ENCODE assay signal across 15 cellular contexts in the genomic region with DNA sequence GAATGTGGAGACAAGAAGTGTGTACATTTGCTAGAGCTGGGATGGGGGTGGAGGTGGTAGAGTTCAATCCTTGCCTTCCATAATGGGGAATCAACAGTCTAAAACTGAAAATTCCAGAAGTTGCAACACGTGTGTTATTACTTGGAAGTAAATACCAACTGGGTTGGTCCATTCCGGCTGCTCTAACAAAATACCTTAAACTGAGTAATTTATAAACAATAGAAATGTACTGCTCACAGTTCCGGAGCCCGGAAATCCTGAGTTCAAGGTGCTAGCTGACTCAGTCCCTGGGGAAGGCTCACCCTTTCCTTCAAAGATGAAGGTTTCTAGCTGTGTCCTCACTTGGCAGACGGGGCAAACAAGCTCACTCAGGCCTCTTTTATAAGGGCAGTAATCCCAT. TPM values are rescaled to one million over a fixed set of nuclear protein-coding genes. Genes with fewer than 3 reads are reported as not detected.
DNase-seq lines count a peak whose midpoint lies in the region; ATAC-seq, FAIRE-seq and TF ChIP-seq lines count a peak whose summit lies in the region.
"Had no signal": no experiment of that assay in that cellular context is flagged by ENCODE, and none has a peak within 500 bp of the region (broad histone marks: within the 10 kb centered on the region; RNA-seq: fewer than 3 reads in every experiment).

No MANE protein-coding gene starts in this region.

- H3K36me3 ChIP-seq in adipocyte (ENCODE audit: control insufficient read depth, insufficient read depth, low read length, severe bottlenecking) = no peaks in the 10 kb centered on the region
- H3K36me3 ChIP-seq in smooth muscle cell (ENCODE audit: low read depth) = no peaks in the 10 kb centered on the region
- H3K36me3 ChIP-seq in tibial nerve = peaks cover 0 to 13% (median 0%) of the 10 kb centered on the region in 3 donors
- H3K36me3 ChIP-seq in neural progenitor cell = no peaks in the 10 kb centered on the region
- H3K36me3 ChIP-seq: colonic mucosa had no signal

- no peak overlapping the region for H2AFZ ChIP-seq in smooth muscle cell (ENCODE audit: low read depth)
- H2AFZ ChIP-seq in neural progenitor cell (replicated peaks) = no peak overlapping the region

- H3K9ac ChIP-seq in adipocyte (ENCODE audit: low read length) (no peak overlapping the region), smooth muscle cell (ENCODE audit: low read depth) (no peak overlapping the region), neural progenitor cell (no peak overlapping the region)

- DNase-seq in H54 (ENCODE audit: insufficient read length, low spot score) = peak; percentile 24
- DNase-seq in adipocyte (ENCODE audit: low read depth) = peak; percentile 68
- DNase-seq in glomerular endothelial cell (ENCODE audit: extremely low read depth, low read depth, low spot score) = peak; percentile 99
- no peak for DNase-seq in smooth muscle cell (lab: John Stamatoyannopoulos, UW; ENCODE audit: unreplicated experiment)
- no peak for DNase-seq in NCI-H774 (lab: John Stamatoyannopoulos, UW)
- no peak for DNase-seq in tibial nerve (ENCODE audit: low spot score in 2 of 2)
- no peak for DNase-seq in neural progenitor cell (ENCODE audit: low spot score)
- DNase-seq: colonic mucosa, DMS79 treated with DMSO at 0.1 percent for 48 hours, H7, NCI-H1105, nucleus accumbens had no signal

- peak in 1 of 2 donors; percentile 73 for TF ChIP-seq EP300 in tibial nerve (IDR thresholded peaks at IDR 0.05)

- peaks cover 44% of the 10 kb centered on the region for H3K4me1 ChIP-seq in adipocyte (ENCODE audit: control insufficient read depth, insufficient read depth, low read length)
- peaks cover 14% of the 10 kb centered on the region for H3K4me1 ChIP-seq in smooth muscle cell (ENCODE audit: low read depth)
- peaks cover 0 to 41% (median 15%) of the 10 kb centered on the region in 4 donors for H3K4me1 ChIP-seq in tibial nerve
- H3K4me1 ChIP-seq in neural progenitor cell = no peaks in the 10 kb centered on the region
- H3K4me1 ChIP-seq: colonic mucosa had no signal

- ATAC-seq in HG02798 (IDR thresholded peaks at IDR 0.05; ENCODE audit: poor library complexity, unreplicated experiment) = no peak

- no peak for TF ChIP-seq POLR2A in H54 (IDR thresholded peaks at IDR 0.05; ENCODE audit: low read depth, low read length)
- TF ChIP-seq POLR2A in tibial nerve (IDR thresholded peaks at IDR 0.05) = no peak

- no peak overlapping the region for H3K4me3 ChIP-seq in adipocyte (ENCODE audit: low read length)
- H3K4me3 ChIP-seq in smooth muscle cell = no peak overlapping the region
- H3K4me3 ChIP-seq in tibial nerve = no peak overlapping the region
- H3K4me3 ChIP-seq in neural progenitor cell = no peak overlapping the region
- H3K4me3 ChIP-seq: colonic mucosa had no signal

- H3K79me2 ChIP-seq in smooth muscle cell (ENCODE audit: low read depth) (no peaks in the 10 kb centered on the region), neural progenitor cell (ENCODE audit: low read depth) (no peaks in the 10 kb centered on the region)

- peaks cover 4% of the 10 kb centered on the region for H3K36me3 Mint-ChIP-seq in neural progenitor cell

- no peak overlapping the region for H3K4me2 ChIP-seq in smooth muscle cell
- H3K4me2 ChIP-seq in neural progenitor cell = no peak overlapping the region

- H3K9me3 ChIP-seq in adipocyte (ENCODE audit: control insufficient read depth, low read length) (peaks cover 6% of the 10 kb centered on the region), smooth muscle cell (replicated peaks; ENCODE audit: low read depth) (no peaks in the 10 kb centered on the region), tibial nerve (peaks cover 0 to 7% (median 0%) of the 10 kb centered on the region in 4 donors), neural progenitor cell (ENCODE audit: low read depth) (no peaks in the 10 kb centered on the region)
- H3K9me3 ChIP-seq: colonic mucosa had no signal

- H3K9me3 Mint-ChIP-seq in neural progenitor cell = no peaks in the 10 kb centered on the region
- H3K9me3 Mint-ChIP-seq: activated T-helper 1 cell treated with anti-CD3 and anti-CD28 coated beads, Interleukin-12 subunit alpha, Interleukin-12 subunit beta, Interleukin-2, Interleukin-4 antibody, amounts not matched to agents 30 ng/mL and 10 ng/mL and 1 ng/mL, durations not matched to agents 14 hours and 24 hours and 36 hours; type B pancreatic cell had no signal

- H4K20me1 ChIP-seq in smooth muscle cell (ENCODE audit: low read depth) = no peaks in the 10 kb centered on the region
- no peaks in the 10 kb centered on the region for H4K20me1 ChIP-seq in neural progenitor cell (ENCODE audit: low read depth)

- H3K4me1 Mint-ChIP-seq in neural progenitor cell = peaks cover 7% of the 10 kb centered on the region

- H3K27me3 ChIP-seq in adipocyte (replicated peaks; ENCODE audit: control insufficient read depth, insufficient read depth, low read length) = no peaks in the 10 kb centered on the region
- H3K27me3 ChIP-seq in smooth muscle cell (ENCODE audit: low read depth) = no peaks in the 10 kb centered on the region
- H3K27me3 ChIP-seq in tibial nerve = no peaks in the 10 kb centered on the region
- no peaks in the 10 kb centered on the region for H3K27me3 ChIP-seq in neural progenitor cell
- H3K27me3 ChIP-seq: colonic mucosa had no signal

- H3F3A ChIP-seq in smooth muscle cell (ENCODE audit: low read depth) = peaks cover 8% of the 10 kb centered on the region
- H3F3A ChIP-seq in neural progenitor cell (ENCODE audit: low read depth) = no peaks in the 10 kb centered on the region

- peak; percentile 20 for FAIRE-seq in H54 (lab: Jason Lieb, UNC)

- no peak overlapping the region for H3K4me3 Mint-ChIP-seq in neural progenitor cell
- H3K4me3 Mint-ChIP-seq: activated T-helper 1 cell treated with anti-CD3 and anti-CD28 coated beads, Interleukin-12 subunit alpha, Interleukin-12 subunit beta, Interleukin-2, Interleukin-4 antibody, amounts not matched to agents 30 ng/mL and 10 ng/mL and 1 ng/mL, durations not matched to agents 14 hours and 24 hours and 36 hours; type B pancreatic cell had no signal

- H3K27ac ChIP-seq in smooth muscle cell (ENCODE audit: low read depth) = peak overlapping the region; percentile 98
- H3K27ac ChIP-seq in tibial nerve = peak overlapping the region in 1 of 4 donors; percentile 5
- no peak overlapping the region for H3K27ac ChIP-seq in neural progenitor cell
- H3K27ac ChIP-seq: colonic mucosa had no signal

- no peak overlapping the region for H3K27ac Mint-ChIP-seq in neural progenitor cell
- H3K27ac Mint-ChIP-seq: activated T-helper 1 cell treated with anti-CD3 and anti-CD28 coated beads, Interleukin-12 subunit alpha, Interleukin-12 subunit beta, Interleukin-2, Interleukin-4 antibody, amounts not matched to agents 30 ng/mL and 10 ng/mL and 1 ng/mL, durations not matched to agents 14 hours and 24 hours and 36 hours; type B pancreatic cell had no signal

- 73% methylated on average over 5 of the region's 5 CpGs for WGBS in smooth muscle cell (ENCODE audit: low lambda C conversion rate)
- WGBS in tibial nerve, 2 donors = 77 to 82% methylated on average over 5 of the region's 5 CpGs

- TF ChIP-seq CTCF in smooth muscle cell (IDR thresholded peaks at IDR 0.05; ENCODE audit: borderline replicate concordance, insufficient read depth, poor library complexity, severe bottlenecking) (no peak), tibial nerve (IDR thresholded peaks at IDR 0.05) (no peak), neural progenitor cell (IDR thresholded peaks at IDR 0.05) (no peak)

- H3K27me3 Mint-ChIP-seq in neural progenitor cell (ENCODE audit: insufficient read depth, low read depth) = no peaks in the 10 kb centered on the region
- H3K27me3 Mint-ChIP-seq: type B pancreatic cell had no signal

RNA-seq across cellular contexts. Expression of a gene that starts 59.0 kb away (rescaled TPM):
- total RNA-seq in glomerular endothelial cell (131 and 143 TPM in 2 replicates), smooth muscle cell (26.9 and 29.5 TPM in 2 replicates), tibial nerve (10 to 100 TPM; 65.1 to 91.5 (median 69.9) TPM), neural progenitor cell (ENCODE audit: low replicate concordance) (5.5 and 7.2 TPM in 2 replicates)
- polyA plus RNA-seq in smooth muscle cell = 16.0 TPM in 2 replicates
- total RNA-seq: activated T-helper 1 cell treated with anti-CD3 and anti-CD28 coated beads, Interleukin-12 subunit alpha, Interleukin-12 subunit beta, Interleukin-2, Interleukin-4 antibody, amounts not matched to agents 30 ng/mL and 10 ng/mL and 1 ng/mL, durations not matched to agents 14 hours and 24 hours and 36 hours had no signal

Comparison
In these comparisons a context has a peak if more than half of its experiments do, and no peak if none do; other contexts are left out.
1. DNase-seq: peak in H54 (single experiment), adipocyte (single experiment) and glomerular endothelial cell (single experiment); none in smooth muscle cell (single experiment), NCI-H774 (single experiment), tibial nerve (0 of 2) and neural progenitor cell (single experiment).